Comparison of ENCODE assay signal across 7 cellular contexts in the genomic region with DNA sequence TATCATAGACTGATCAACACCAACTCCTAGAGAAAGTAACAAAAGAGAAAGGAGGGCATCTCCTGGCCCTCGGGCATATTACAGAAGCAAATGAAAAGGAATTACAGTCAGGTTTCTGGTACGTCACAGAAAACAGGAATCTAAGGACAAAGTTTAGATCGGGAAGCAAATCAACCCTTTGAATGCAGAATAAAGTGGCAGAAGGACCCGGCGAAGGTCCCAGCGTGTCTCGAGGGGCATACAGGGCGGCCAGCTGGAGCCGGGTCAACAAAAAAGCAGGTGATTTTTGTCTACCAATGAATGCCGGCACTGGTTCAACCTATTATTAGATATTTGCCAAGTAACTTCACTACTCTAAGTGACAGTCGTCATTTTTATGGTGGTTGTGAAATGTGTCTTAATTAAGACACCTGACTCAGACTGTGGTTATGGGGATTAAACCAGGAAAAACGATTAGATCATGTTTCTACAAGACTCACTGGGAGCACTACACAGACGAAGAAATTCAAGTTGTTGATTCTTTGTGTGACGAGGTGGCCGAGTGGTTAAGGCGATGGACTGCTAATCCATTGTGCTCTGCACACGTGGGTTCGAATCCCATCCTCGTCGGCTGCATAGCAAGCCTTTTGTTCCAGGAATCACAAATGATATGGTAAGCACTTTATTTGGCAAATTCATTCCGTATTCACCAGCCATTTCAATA. TPM values are rescaled to one million over a fixed set of nuclear protein-coding genes. Genes with fewer than 3 reads are reported as not detected.
DNase-seq lines count a peak whose midpoint lies in the region; ATAC-seq and TF ChIP-seq lines count a peak whose summit lies in the region.

No MANE protein-coding gene starts in this region.

- no peak for TF ChIP-seq POLR2A in vagina (IDR thresholded peaks at IDR 0.05)

- H3K9me3 Mint-ChIP-seq in effector memory CD8-positive, alpha-beta T cell: no peaks in the 10 kb centered on the region
- H3K9me3 Mint-ChIP-seq in naive B cell: peaks cover 0 to 33% (median 14%) of the 10 kb centered on the region in 7 donors

- no peaks in the 10 kb centered on the region for H3K36me3 ChIP-seq in vagina

- H3K4me3 Mint-ChIP-seq in effector memory CD8-positive, alpha-beta T cell: peak overlapping the region; percentile 44 to 46
- peak overlapping the region; percentile 24 to 76 (median 55) for H3K4me3 Mint-ChIP-seq in naive B cell

- H3K4me1 ChIP-seq in vagina: peaks cover 6% of the 10 kb centered on the region

- H3K36me3 Mint-ChIP-seq in effector memory CD8-positive, alpha-beta T cell (ENCODE audit: insufficient read depth): peaks cover 10% of the 10 kb centered on the region
- H3K36me3 Mint-ChIP-seq in naive B cell: peaks cover 6 to 18% of the 10 kb centered on the region in 2 donors

- intact Hi-C loops in vagina (cut with DNase I): no loop called here

- DNase-seq in HCEC 1CT (peak; percentile 68), NCI-H1436 (lab: John Stamatoyannopoulos, UW) (peak; percentile 61), T1000 (lab: John Stamatoyannopoulos, UW) (peak; percentile 29), naive B cell (no peak), vagina (ENCODE audit: extremely low spot score in 2 of 2) (no peak)
- DNase-seq in effector memory CD8-positive, alpha-beta T cell: no peak

- peak; percentile 24 for ATAC-seq in effector memory CD8-positive, alpha-beta T cell (replicated peaks)
- peak in 1 of 2 donors; percentile 20 for ATAC-seq in naive B cell (ENCODE audit: low read depth in 2 of 2)

- H3K9me3 ChIP-seq in vagina: no peaks in the 10 kb centered on the region

- peaks cover 93 to 96% of the 10 kb centered on the region in 2 donors for H3K27me3 Mint-ChIP-seq in effector memory CD8-positive, alpha-beta T cell
- peaks cover 75 to 91% (median 84%) of the 10 kb centered on the region in 3 donors for H3K27me3 Mint-ChIP-seq in naive B cell

- H3K27ac ChIP-seq in vagina: no peak overlapping the region

- H3K4me3 ChIP-seq in GM08714 (ENCODE audit: low read length) (peak overlapping the region; percentile 77), vagina (peak overlapping the region; percentile 14 to 16)

- H3K27me3 ChIP-seq in vagina: no peaks in the 10 kb centered on the region

- H3K27ac Mint-ChIP-seq in effector memory CD8-positive, alpha-beta T cell: no peak overlapping the region
- peak overlapping the region in 2 of 6 donors; percentile 12 to 59 for H3K27ac Mint-ChIP-seq in naive B cell

- TF ChIP-seq CTCF in vagina (IDR thresholded peaks at IDR 0.05): no peak

- peaks cover 16 to 21% of the 10 kb centered on the region in 2 donors for H3K4me1 Mint-ChIP-seq in effector memory CD8-positive, alpha-beta T cell (ENCODE audit: low read depth in 2 of 2)
- H3K4me1 Mint-ChIP-seq in naive B cell: peaks cover 21 to 22% (median 21%) of the 10 kb centered on the region in 3 donors

RNA-seq across cellular contexts. Expression of gene ZSCAN9, which starts 12.4 kb away (rescaled TPM):
- polyA plus RNA-seq in naive B cell (ENCODE audit: low read depth in 6 of 6): 10 to 100 TPM in 3 of 6 donors, 1 to 10 TPM in 2, not detected in 1; 8.1 to 12.2 (median 10.0) TPM
- 11.3 TPM for total RNA-seq in vagina

RNA-seq across cellular contexts. Expression of gene ZKSCAN4, which starts 39.4 kb away (rescaled TPM):
- polyA plus RNA-seq in naive B cell (ENCODE audit: low read depth in 6 of 6): 1 to 10 TPM in 5 of 6 donors, not detected in 1; 4.5 to 8.7 (median 5.1) TPM
- 5.9 TPM for total RNA-seq in vagina

RNA-seq across cellular contexts. Expression of gene NKAPL, which starts 46.4 kb away (rescaled TPM):
- polyA plus RNA-seq in naive B cell (ENCODE audit: low read depth in 6 of 6): under 1 TPM in 4 of 6 donors, not detected in 2; 0.25 to 0.61 (median 0.40) TPM
- total RNA-seq in vagina: not detected

RNA-seq across cellular contexts. Expression of gene ZSCAN26, which starts 54.3 kb away (rescaled TPM):
- polyA plus RNA-seq in naive B cell (ENCODE audit: low read depth in 6 of 6): 10 to 100 TPM in 5 of 6 donors, 1 to 10 TPM in 1; 4.8 to 22.1 (median 18.3) TPM
- total RNA-seq in vagina: 18.7 TPM

Comparison
In these comparisons a context has a peak if more than half of its experiments do, and no peak if none do; other contexts are left out.
1. DNase-seq: peak in HCEC 1CT (single experiment), NCI-H1436 (single experiment) and T1000 (single experiment); none in effector memory CD8-positive, alpha-beta T cell (0 of 3), naive B cell (single experiment) and vagina (0 of 2).